In genomic region chr17:48954300-48954755, GRCh38 we compare ENCODE assay signal across 1 cellular context.
TF ChIP-seq lines count a peak whose summit lies in the region.

No MANE protein-coding gene starts in this region.

TF ChIP-seq in HepG2, 621 proteins besides CTCF, POLR2A, EP300 and RAD21 (continued from another document and continues in another):
- TF ChIP-seq ZBTB2 (CRISPR knock-in tag; IDR thresholded peaks at IDR 0.05; ENCODE audit: low read depth) (no peak), IKZF4 (CRISPR knock-in tag; IDR thresholded peaks at IDR 0.05; ENCODE audit: borderline replicate concordance, low read depth, not compliant biosample characterization) (no peak), PBX3 (CRISPR knock-in tag; IDR thresholded peaks at IDR 0.05; ENCODE audit: borderline replicate concordance) (no peak), RORA (CRISPR knock-in tag; IDR thresholded peaks at IDR 0.05) (no peak), ZNF235 (CRISPR knock-in tag; IDR thresholded peaks at IDR 0.05; ENCODE audit: borderline replicate concordance) (no peak), ZNF777 (CRISPR knock-in tag; IDR thresholded peaks at IDR 0.05) (no peak), ZNF556 (CRISPR knock-in tag; IDR thresholded peaks at IDR 0.05; ENCODE audit: borderline replicate concordance) (no peak), MTF2 (CRISPR knock-in tag; IDR thresholded peaks at IDR 0.05; ENCODE audit: borderline replicate concordance) (no peak; the same call in 1 of the 2 replicates), FOXK2 (IDR thresholded peaks at IDR 0.05) (no peak), ZSCAN21 (CRISPR knock-in tag; IDR thresholded peaks at IDR 0.05; ENCODE audit: borderline replicate concordance) (0 out of 2 replicates have a peak, but pooled peaks have one; percentile 40), ATF7-NPFF (CRISPR knock-in tag; IDR thresholded peaks at IDR 0.05; ENCODE audit: low read depth) (no peak), KDM4B (CRISPR knock-in tag; IDR thresholded peaks at IDR 0.05) (peak; percentile 73; the same call in 1 of the 2 replicates), TFAP4 (IDR thresholded peaks at IDR 0.05; ENCODE audit: borderline replicate concordance, low read depth) (no peak), ZNF713 (CRISPR knock-in tag; IDR thresholded peaks at IDR 0.05) (no peak), ZNF512B (CRISPR knock-in tag; IDR thresholded peaks at IDR 0.05; ENCODE audit: borderline replicate concordance) (no peak; the same call in 1 of the 2 replicates), ZHX2 (IDR thresholded peaks at IDR 0.05; ENCODE audit: low read depth) (no peak), ZHX2 (CRISPR knock-in tag; IDR thresholded peaks at IDR 0.05; ENCODE audit: borderline replicate concordance) (no peak), SOX13 (IDR thresholded peaks at IDR 0.05) (no peak), SOX13 (CRISPR knock-in tag; conservative IDR thresholded peaks at IDR 0.05 in 1 of 2, IDR thresholded peaks at IDR 0.05 in 1 of 2) (peak in 1 of 2 experiments; percentile 34; a peak in 1 of 4 replicates), NFE2L1 (CRISPR knock-in tag; IDR thresholded peaks at IDR 0.05; ENCODE audit: borderline replicate concordance) (no peak), ZSCAN30 (CRISPR knock-in tag; IDR thresholded peaks at IDR 0.05) (no peak), ZSCAN25 (CRISPR knock-in tag; IDR thresholded peaks at IDR 0.05) (peak; percentile 62; the same call in 1 of the 2 replicates), ZNF383 (CRISPR knock-in tag; IDR thresholded peaks at IDR 0.05; ENCODE audit: borderline replicate concordance) (no peak), SOX6 (IDR thresholded peaks at IDR 0.05) (no peak), SOX6 (CRISPR knock-in tag; IDR thresholded peaks at IDR 0.05) (peak; percentile 60), ZSCAN31 (CRISPR knock-in tag; IDR thresholded peaks at IDR 0.05; ENCODE audit: low read depth) (no peak), HNF4A (CRISPR knock-in tag; IDR thresholded peaks at IDR 0.05) (no peak), ZNF501 (CRISPR knock-in tag; IDR thresholded peaks at IDR 0.05) (peak; percentile 73), KDM3A (CRISPR knock-in tag; IDR thresholded peaks at IDR 0.05; ENCODE audit: low read depth) (no peak), GPBP1L1 (CRISPR knock-in tag; IDR thresholded peaks at IDR 0.05) (no peak), ZBTB34 (CRISPR knock-in tag; IDR thresholded peaks at IDR 0.05) (no peak), GTF2F1 (IDR thresholded peaks at IDR 0.05; ENCODE audit: low read length) (no peak), PLRG1 (conservative IDR thresholded peaks at IDR 0.05) (no peak), TBX2 (CRISPR knock-in tag; IDR thresholded peaks at IDR 0.05; ENCODE audit: borderline replicate concordance) (peak; percentile 50; the same call in 1 of the 2 replicates), SRY (CRISPR knock-in tag; IDR thresholded peaks at IDR 0.05) (no peak), NFIB (CRISPR knock-in tag; IDR thresholded peaks at IDR 0.05; ENCODE audit: borderline replicate concordance) (no peak), PHF20 (CRISPR knock-in tag; IDR thresholded peaks at IDR 0.05) (no peak), KMT2B (CRISPR knock-in tag; IDR thresholded peaks at IDR 0.05) (peak; percentile 40; the same call in 1 of the 2 replicates), BATF2 (CRISPR knock-in tag; IDR thresholded peaks at IDR 0.05) (no peak), ARID2 (CRISPR knock-in tag; IDR thresholded peaks at IDR 0.05; ENCODE audit: borderline replicate concordance) (no peak), MIER2 (CRISPR knock-in tag; IDR thresholded peaks at IDR 0.05) (no peak; the same call in 1 of the 2 replicates), CBX1 (IDR thresholded peaks at IDR 0.05; ENCODE audit: low read depth) (no peak), IRF9 (CRISPR knock-in tag; IDR thresholded peaks at IDR 0.05; ENCODE audit: borderline replicate concordance) (no peak), MIXL1 (CRISPR knock-in tag; IDR thresholded peaks at IDR 0.05) (peak; percentile 96), BCL3 (CRISPR knock-in tag; IDR thresholded peaks at IDR 0.05) (0 out of 2 replicates have a peak, but pooled peaks have one; percentile 69), ZEB1 (IDR thresholded peaks at IDR 0.05; ENCODE audit: insufficient replicate concordance, low read depth) (peak; percentile 33), GLMP (CRISPR knock-in tag; IDR thresholded peaks at IDR 0.05; ENCODE audit: borderline replicate concordance) (no peak)
